ENCODE assay signal across 8 cellular contexts in the genomic region with DNA sequence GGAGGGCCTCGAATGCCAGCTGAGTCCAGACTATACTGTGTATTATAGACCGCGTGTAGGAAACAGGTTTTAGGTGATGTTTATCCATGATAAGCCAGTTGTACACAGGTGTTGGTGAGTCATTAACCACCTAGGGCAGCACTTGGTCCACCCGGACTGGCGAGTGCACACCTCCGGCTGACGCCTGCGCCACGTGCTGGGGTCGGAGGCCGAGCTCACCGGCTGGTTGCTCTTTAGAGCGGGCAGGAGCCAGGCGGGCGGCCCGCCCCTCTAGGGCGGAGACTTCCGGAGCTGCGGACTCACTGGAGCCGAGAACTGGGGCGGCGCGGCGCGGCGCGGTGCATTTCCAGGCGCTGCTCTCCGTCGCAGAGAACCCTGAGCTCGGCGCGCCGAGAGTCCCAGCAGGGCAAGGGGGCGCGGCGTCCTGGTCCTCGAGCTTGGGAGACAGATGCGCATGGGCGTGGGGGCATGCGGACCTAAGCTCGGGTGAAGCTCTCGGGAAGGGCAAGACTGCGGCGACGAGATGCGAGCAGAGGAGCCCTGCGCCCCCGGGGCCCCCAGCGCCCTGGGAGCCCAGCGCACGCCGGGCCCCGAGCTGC. TPM values are rescaled to one million over a fixed set of nuclear protein-coding genes. Genes with fewer than 3 reads are reported as not detected.
A peak's percentile ranks its signal among the peaks of the same experiment; 100 is the strongest.
DNase-seq lines count a peak whose midpoint lies in the region; ATAC-seq and TF ChIP-seq lines count a peak whose summit lies in the region.

ESYT3 (plus strand) TSS at position 341 of the 599 bp plus-strand sequence; CDS start at position 524, 183 bp downstream.

- peaks cover 3% of the 10 kb centered on the region for H3K9me3 ChIP-seq in mesodermal cell (ENCODE audit: control insufficient read depth, low read length)

- peak; percentile 20 for DNase-seq in NCI-H2107 treated with DMSO at 0.1 percent for 48 hours (lab: John Stamatoyannopoulos, UW; ENCODE audit: unreplicated experiment)
- DNase-seq in activated CD8-positive, alpha-beta memory T cell treated with anti-CD3 and anti-CD28 coated beads for 24 hours: peak; percentile 82
- DNase-seq in epithelial cell of proximal tubule (ENCODE audit: low read depth): no peak
- DNase-seq in stimulated activated CD8-positive, alpha-beta memory T cell treated with anti-CD3 and anti-CD28 coated beads, Interleukin-15, amount 100 ng/mL, for 24 hours (ENCODE audit: low read depth): peak; percentile 33
- DNase-seq in HuH-7 (ENCODE audit: low spot score): no peak

- ATAC-seq in GM19035 (IDR thresholded peaks at IDR 0.05; ENCODE audit: unreplicated experiment) (peak; percentile 55), HG03520 (IDR thresholded peaks at IDR 0.05; ENCODE audit: unreplicated experiment) (no peak)

- H3K4me1 ChIP-seq in mesodermal cell (ENCODE audit: control insufficient read depth, insufficient read depth, low read length, poor library complexity, severe bottlenecking): peaks cover 13% of the 10 kb centered on the region

- no peak for TF ChIP-seq CTCF in epithelial cell of proximal tubule (conservative IDR thresholded peaks at IDR 0.05; ENCODE audit: low read depth, low read length)

- WGBS in mesodermal cell (ENCODE audit: insufficient coverage in 2 of 2), 2 experiments: 6% methylated on average over 44 to 51 of the region's 54 CpGs

- no peaks in the 10 kb centered on the region for H3K36me3 ChIP-seq in mesodermal cell (ENCODE audit: control insufficient read depth, insufficient read depth, low read length)

- H3K4me3 ChIP-seq in epithelial cell of proximal tubule (ENCODE audit: low read depth, low read length) (peak within 1 kb of the TSS; percentile 51), mesodermal cell (ENCODE audit: extremely low read depth, insufficient read depth, low read length, poor library complexity, severe bottlenecking) (peak within 1 kb of the TSS; percentile 47)

- H3K27ac ChIP-seq in mesodermal cell (ENCODE audit: low read depth, low read length, severe bottlenecking): no peak within 1 kb of the TSS

RNA-seq across cellular contexts. Expression of gene ESYT3, which starts in this region (rescaled TPM):
- 0.87 and 2.2 TPM in 2 replicates for total RNA-seq in epithelial cell of proximal tubule
- 2.6 TPM for polyA plus RNA-seq in mesodermal cell (2013, experiment 1 of 2)
- polyA plus RNA-seq in mesodermal cell (2013, experiment 2 of 2): 1.9 TPM

Comparison
In these comparisons a context has a peak if more than half of its experiments do, and no peak if none do; other contexts are left out.
1. DNase-seq: peak in NCI-H2107 treated with DMSO at 0.1 percent for 48 hours (single experiment), activated CD8-positive, alpha-beta memory T cell treated with anti-CD3 and anti-CD28 coated beads for 24 hours (single experiment) and stimulated activated CD8-positive, alpha-beta memory T cell treated with anti-CD3 and anti-CD28 coated beads, Interleukin-15, amount 100 ng/mL, for 24 hours (single experiment); none in epithelial cell of proximal tubule (single experiment) and HuH-7 (single experiment).